ENCODE assay signal across 18 cellular contexts in the genomic region with DNA sequence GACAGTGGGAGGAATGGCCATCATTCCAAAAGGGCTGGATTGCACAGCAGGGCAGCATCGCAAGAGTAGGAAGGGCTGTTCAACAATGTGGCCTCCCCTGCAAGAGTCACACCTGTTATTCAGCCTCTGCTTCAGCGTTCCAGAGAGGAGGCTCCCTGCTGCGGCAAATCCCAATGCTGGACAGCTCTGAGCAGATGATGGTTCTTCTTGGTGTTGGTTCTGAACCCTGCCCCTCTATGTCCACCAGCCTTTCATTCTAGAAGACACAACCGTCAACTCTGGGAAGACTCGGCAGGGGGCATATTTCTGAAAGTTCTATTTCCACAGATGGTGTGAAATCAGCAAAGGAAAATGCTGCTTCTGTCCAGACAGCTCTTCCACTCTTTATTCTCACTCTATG.
"Had no signal": no experiment of that assay in that cellular context is flagged by ENCODE, and none has a peak within 500 bp of the region (broad histone marks: within the 10 kb centered on the region; RNA-seq: fewer than 3 reads in every experiment).

No MANE protein-coding gene starts in this region.

- DNase-seq: activated B cell treated with CpG ODN at 0.5 μM for 24 hours; activated CD4-positive, alpha-beta memory T cell treated with anti-CD3 and anti-CD28 coated beads for 36 hours; activated CD4-positive, alpha-beta T cell treated with anti-CD3 and anti-CD28 coated beads for 4 hours; activated naive CD4-positive, alpha-beta T cell; activated naive CD8-positive, alpha-beta T cell treated with anti-CD3 and anti-CD28 coated beads for 36 hours; amniotic stem cell; body of pancreas; midbrain; occipital lobe; posterior cingulate gyrus; stimulated activated CD4-positive, alpha-beta T cell treated with anti-CD3 and anti-CD28 coated beads, Interleukin-4, amount 100 ng/mL, for 1 hour; stomach; T-cell; T-helper 9 cell had no signal

- H2AFZ ChIP-seq: hepatocyte had no signal

- H3K4me2 ChIP-seq: hepatocyte had no signal

- H3K4me1 ChIP-seq: body of pancreas, gastroesophageal sphincter, stomach had no signal

- H3K79me2 ChIP-seq: hepatocyte had no signal

- H3K27ac ChIP-seq: body of pancreas, coronary artery, gastroesophageal sphincter, hepatocyte, stomach had no signal

- H3K4me3 ChIP-seq: body of pancreas, coronary artery, gastroesophageal sphincter, hepatocyte, stomach had no signal

- H3K36me3 ChIP-seq: gastroesophageal sphincter, stomach had no signal

- ATAC-seq: body of pancreas; gastroesophageal sphincter; stimulated activated effector memory CD8-positive, alpha-beta T cell treated with anti-CD3 and anti-CD28 coated beads, Interleukin-12 subunit alpha, Interleukin-12 subunit beta, amount 100 ng/mL, for 72 hours; T-cell had no signal

- H3K27me3 ChIP-seq: body of pancreas, gastroesophageal sphincter, hepatocyte, stomach had no signal

- H3K9me3 ChIP-seq: body of pancreas, gastroesophageal sphincter, stomach had no signal
